Comparison of ENCODE assay signal across 7 cellular contexts in genomic region chr6:137415127-137415833, GRCh38.
DNase-seq lines count a peak whose midpoint lies in the region; ATAC-seq and TF ChIP-seq lines count a peak whose summit lies in the region.

No MANE protein-coding gene starts in this region.

- H3K18ac ChIP-seq in trophoblast cell (ENCODE audit: low read length), result no peak overlapping the region

- H3K27me3 Mint-ChIP-seq in glutamatergic neuron (ENCODE audit: unreplicated experiment), result no peaks in the 10 kb centered on the region

- H3K14ac ChIP-seq in trophoblast cell (ENCODE audit: low read length), result no peak overlapping the region

- no peak overlapping the region for H4K12ac ChIP-seq in trophoblast cell (ENCODE audit: low read depth, low read length)

- peak overlapping the region; percentile 73 for H3K4me2 ChIP-seq in trophoblast cell (ENCODE audit: low read length)

- peak; percentile 47 for TF ChIP-seq CTCF in RWPE1 (conservative IDR thresholded peaks at IDR 0.05; ENCODE audit: low read depth)
- TF ChIP-seq CTCF in glutamatergic neuron (IDR thresholded peaks at IDR 0.05; ENCODE audit: partially characterized antibody, unreplicated experiment), result peak; percentile 27
- TF ChIP-seq CTCF in transverse colon (IDR thresholded peaks at IDR 0.05), result peak; percentile 49 to 63 (median 60)

- H3K27ac ChIP-seq in RWPE1 (no peak overlapping the region), trophoblast cell (ENCODE audit: low read depth, low read length) (no peak overlapping the region), transverse colon (peak overlapping the region; percentile 21 to 58 (median 44))

- H3K9me3 ChIP-seq in trophoblast cell (ENCODE audit: insufficient read depth, low read depth, low read length) (no peaks in the 10 kb centered on the region), transverse colon (no peaks in the 10 kb centered on the region)

- H4K91ac ChIP-seq in trophoblast cell (ENCODE audit: low read depth, low read length), result no peak overlapping the region

- peak overlapping the region; percentile 40 for H4K8ac ChIP-seq in trophoblast cell (ENCODE audit: low read depth, low read length)

- no peak overlapping the region for H3K23ac ChIP-seq in trophoblast cell (ENCODE audit: low read length)

- H3K36me3 Mint-ChIP-seq in activated naive CD4-positive, alpha-beta T cell treated with anti-CD3 and anti-CD28 coated beads, Interleukin-2, amount 50 U/mL, for 72 hours, result no peaks in the 10 kb centered on the region
- no peaks in the 10 kb centered on the region for H3K36me3 Mint-ChIP-seq in glutamatergic neuron (ENCODE audit: unreplicated experiment)

- H3K79me2 ChIP-seq in trophoblast cell (ENCODE audit: control insufficient read depth, insufficient read depth, low read length, poor library complexity), result no peaks in the 10 kb centered on the region

- H2AFZ ChIP-seq in trophoblast cell (ENCODE audit: insufficient read depth, low read length, poor library complexity), result peak overlapping the region; percentile 57

- ATAC-seq in GM18517 (IDR thresholded peaks at IDR 0.05; ENCODE audit: unreplicated experiment), result peak; percentile 88
- ATAC-seq in HG02981 (IDR thresholded peaks at IDR 0.05; ENCODE audit: unreplicated experiment), result peak; percentile 76
- ATAC-seq in activated naive CD4-positive, alpha-beta T cell treated with anti-CD3 and anti-CD28 coated beads, Interleukin-2, amount 50 U/mL, for 72 hours, result peak; percentile 92 to 97

- intact Hi-C loops in transverse colon (cut with DNase I; ENCODE audit: low total_unique reads), result no loop called here

- H3K36me3 ChIP-seq in trophoblast cell (ENCODE audit: control insufficient read depth in 1 of 2, insufficient read depth in 2 of 2, low read length in 2 of 2) (no peaks in the 10 kb centered on the region), transverse colon (no peaks in the 10 kb centered on the region)

- H2BK5ac ChIP-seq in trophoblast cell (ENCODE audit: low read depth, low read length, poor library complexity), result no peak overlapping the region

- no peak overlapping the region for H2BK12ac ChIP-seq in trophoblast cell (ENCODE audit: low read length)

- TF ChIP-seq POLR2A in transverse colon (IDR thresholded peaks at IDR 0.05), result no peak

- no peak overlapping the region for H3K9ac ChIP-seq in trophoblast cell (ENCODE audit: low read length)

- H2AK5ac ChIP-seq in trophoblast cell (ENCODE audit: low read length), result no peak overlapping the region

- H3K4me3 Mint-ChIP-seq in glutamatergic neuron (ENCODE audit: unreplicated experiment), result peak overlapping the region; percentile 81

- DNase-seq in RWPE1 (ENCODE audit: low spot score) (peak; percentile 38), glutamatergic neuron (peak; percentile 60), trophoblast cell (peak; percentile 53 to 79), transverse colon (peak; percentile 54)
- DNase-seq in activated naive CD4-positive, alpha-beta T cell treated with anti-CD3 and anti-CD28 coated beads, Interleukin-2, amount 50 U/mL, for 72 hours (ENCODE audit: low spot score in 2 of 2), result peak; percentile 59 to 60

- TF ChIP-seq EP300 in transverse colon (IDR thresholded peaks at IDR 0.05; ENCODE audit: low read depth), result no peak

- H3K4ac ChIP-seq in trophoblast cell (ENCODE audit: low read depth, low read length), result no peak overlapping the region

- peak overlapping the region; percentile 4 to 43 for H3K27ac Mint-ChIP-seq in activated naive CD4-positive, alpha-beta T cell treated with anti-CD3 and anti-CD28 coated beads, Interleukin-2, amount 50 U/mL, for 72 hours
- peak overlapping the region; percentile 88 for H3K27ac Mint-ChIP-seq in glutamatergic neuron (ENCODE audit: unreplicated experiment)

- H3K4me1 ChIP-seq in trophoblast cell (ENCODE audit: control insufficient read depth in 1 of 2, insufficient read depth in 2 of 2, low read length in 2 of 2) (peaks cover 2 to 4% of the 10 kb centered on the region in 2 experiments), transverse colon (peaks cover 0 to 7% (median 0%) of the 10 kb centered on the region in 4 donors)

- peak overlapping the region; percentile 55 for H3K4me3 ChIP-seq in trophoblast cell (ENCODE audit: low read depth, low read length)
- H3K4me3 ChIP-seq in transverse colon, result peak overlapping the region; percentile 26 to 54 (median 28)

- in situ Hi-C loops in transverse colon (cut with MboI; ENCODE audit: low pct_ligation_motif_present in 1 of 4, low pct_unique_long_range_greater_than_20kb in 1 of 4, low sequenced_read_pairs in 3 of 4), result no loop called here

- POLR2A ChIA-PET in RWPE1 (lab: Yijun Ruan, JAX; ENCODE audit: low non-redundant PET), result no interaction called here

- H3K27me3 ChIP-seq in trophoblast cell (ENCODE audit: insufficient read depth, low read length), result no peaks in the 10 kb centered on the region
- H3K27me3 ChIP-seq in transverse colon, result peaks cover 9% of the 10 kb centered on the region

- H3K9me3 Mint-ChIP-seq in activated naive CD4-positive, alpha-beta T cell treated with anti-CD3 and anti-CD28 coated beads, Interleukin-2, amount 50 U/mL, for 72 hours, result no peaks in the 10 kb centered on the region
- H3K9me3 Mint-ChIP-seq in glutamatergic neuron (ENCODE audit: unreplicated experiment), result peaks cover 4% of the 10 kb centered on the region

- peaks cover 38% of the 10 kb centered on the region for H3K4me1 Mint-ChIP-seq in glutamatergic neuron (ENCODE audit: low read depth, unreplicated experiment)

- CTCF ChIA-PET in RWPE1 (lab: Yijun Ruan, JAX), result interaction anchor here (0.6 to 1.0 kb wide), 6 partner anchors 17 to 384 kb away, joined by 3 to 5 read pairs (median 4); no protein-coding TSS in a partner anchor

- H2BK120ac ChIP-seq in trophoblast cell (ENCODE audit: insufficient read depth, low read length, poor library complexity), result no peak overlapping the region

- WGBS in trophoblast cell (ENCODE audit: extremely low coverage, insufficient coverage, insufficient read length), result no CpG with 5 or more reads among the region's 25 CpGs
- WGBS in transverse colon (ENCODE audit: low coverage in 1 of 2), 2 donors, result 4 to 19% methylated on average over 6 to 25 of the region's 25 CpGs

- H3K79me1 ChIP-seq in trophoblast cell (ENCODE audit: low read length), result no peaks in the 10 kb centered on the region

Comparison
In these comparisons a context has a peak if more than half of its experiments do, and no peak if none do; other contexts are left out.
1. H3K27ac ChIP-seq: peak in transverse colon (4 of 4); none in RWPE1 (single experiment) and trophoblast cell (single experiment).
2. Peak in every context shown above with its lines, with median percentiles within 50 percentile points of each other: ATAC-seq, DNase-seq and CTCF ChIP-seq.